ENCODE assay signal across 8 cellular contexts in the genomic region with DNA sequence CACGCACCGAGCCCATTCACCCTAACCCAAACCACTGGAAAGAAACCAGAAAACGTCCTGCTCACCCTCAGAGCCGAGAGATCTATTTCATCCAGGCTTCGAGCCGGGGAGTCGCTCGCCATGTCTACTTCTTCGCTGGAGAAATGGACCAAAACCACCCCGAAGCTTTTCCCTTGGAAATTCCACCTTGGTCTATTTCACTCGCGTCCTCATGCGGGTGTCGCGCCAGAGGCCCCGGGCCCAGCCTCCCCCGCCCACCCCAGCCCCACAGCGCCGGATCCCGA. TPM values are rescaled to one million over a fixed set of nuclear protein-coding genes. Genes with fewer than 3 reads are reported as not detected.
A peak's percentile ranks its signal among the peaks of the same experiment; 100 is the strongest.
DNase-seq lines count a peak whose midpoint lies in the region; ATAC-seq and TF ChIP-seq lines count a peak whose summit lies in the region.

No MANE protein-coding gene starts in this region.

- no peak for TF ChIP-seq POLR2A in body of pancreas (IDR thresholded peaks at IDR 0.05)
- no peak for TF ChIP-seq POLR2A in lower leg skin (IDR thresholded peaks at IDR 0.05)

- peaks cover 42% of the 10 kb centered on the region for H3K4me1 ChIP-seq in CD8-positive, alpha-beta T cell (ENCODE audit: insufficient read depth, low read length)
- H3K4me1 ChIP-seq in HUES48 (ENCODE audit: control insufficient read depth, insufficient read depth, low read length) (peaks cover 40% of the 10 kb centered on the region), body of pancreas (peaks cover 28% of the 10 kb centered on the region)

- POLR2A ChIA-PET in CD8-positive, alpha-beta T cell (lab: Charles Lee): interaction anchor here (0.7 to 1.7 kb wide), 6 partner anchors 13 to 297 kb away, joined by 3 to 9 read pairs (median 3); no protein-coding TSS in a partner anchor

- no peak for ATAC-seq in CD8-positive, alpha-beta T cell
- ATAC-seq in body of pancreas: peak; percentile 1
- ATAC-seq in HG02610 (IDR thresholded peaks at IDR 0.05; ENCODE audit: unreplicated experiment): no peak
- ATAC-seq in HG02798 (IDR thresholded peaks at IDR 0.05; ENCODE audit: poor library complexity, unreplicated experiment): no peak

- no peaks in the 10 kb centered on the region for H3K36me3 ChIP-seq in CD8-positive, alpha-beta T cell (ENCODE audit: insufficient read depth, low read length)
- H3K36me3 ChIP-seq in HUES48 (ENCODE audit: control insufficient read depth, insufficient read depth, low read length) (no peaks in the 10 kb centered on the region), body of pancreas (replicated peaks in 1 of 2; ENCODE audit: insufficient read depth in 1 of 2, low read depth in 2 of 2) (no peaks in the 10 kb centered on the region)

- H3K9ac ChIP-seq in HUES48 (ENCODE audit: low read depth, low read length): no peak overlapping the region

- H3K4me3 ChIP-seq in CD8-positive, alpha-beta T cell (ENCODE audit: low read depth, low read length): peak overlapping the region; percentile 84
- H3K4me3 ChIP-seq in HUES48 (ENCODE audit: low read depth, low read length) (peak overlapping the region; percentile 93), body of pancreas (peak overlapping the region; percentile 80 to 91), lower leg skin (ENCODE audit: low read depth, poor library complexity, severe bottlenecking) (peak overlapping the region; percentile 48)

- 0% methylated on average over 15 to 20 of the region's 20 CpGs for WGBS in body of pancreas, 2 donors
- WGBS in lower leg skin, 2 donors: 0 to 2% methylated on average over 19 to 20 of the region's 20 CpGs

- no peaks in the 10 kb centered on the region for H3K9me3 Mint-ChIP-seq in CD8-positive, alpha-beta T cell
- H3K9me3 Mint-ChIP-seq in type B pancreatic cell: no peaks in the 10 kb centered on the region

- no peaks in the 10 kb centered on the region for H3K9me3 ChIP-seq in CD8-positive, alpha-beta T cell (ENCODE audit: low read length)
- H3K9me3 ChIP-seq in HUES48 (ENCODE audit: control insufficient read depth, insufficient read depth, low read length) (no peaks in the 10 kb centered on the region), body of pancreas (no peaks in the 10 kb centered on the region)

- H3K27me3 ChIP-seq in CD8-positive, alpha-beta T cell (ENCODE audit: insufficient read depth, low read length): no peaks in the 10 kb centered on the region
- H3K27me3 ChIP-seq in HUES48 (ENCODE audit: control insufficient read depth, insufficient read depth, low read length) (peaks cover 37% of the 10 kb centered on the region), body of pancreas (no peaks in the 10 kb centered on the region)

- no peak for TF ChIP-seq CTCF in CD8-positive, alpha-beta T cell (IDR thresholded peaks at IDR 0.05)
- TF ChIP-seq CTCF in body of pancreas (IDR thresholded peaks at IDR 0.05) (no peak), lower leg skin (IDR thresholded peaks at IDR 0.05) (no peak), type B pancreatic cell (conservative IDR thresholded peaks at IDR 0.05) (no peak)

- H3K4me1 Mint-ChIP-seq in CD8-positive, alpha-beta T cell (ENCODE audit: low read depth): peaks cover 51% of the 10 kb centered on the region
- peaks cover 34% of the 10 kb centered on the region for H3K4me1 Mint-ChIP-seq in type B pancreatic cell (ENCODE audit: unreplicated experiment)

- H3K27ac Mint-ChIP-seq in CD8-positive, alpha-beta T cell: peak overlapping the region; percentile 96
- H3K27ac Mint-ChIP-seq in type B pancreatic cell: peak overlapping the region; percentile 44

- intact Hi-C loops in CD8-positive, alpha-beta T cell (cut with DNase I, micrococcal nuclease): loop anchor here (1.0 to 10.0 kb wide), 14 partner anchors 20 to 1693 kb away; a partner anchor contains a TSS
- intact Hi-C loops in body of pancreas (cut with DNase I): loop anchor here (10.0 kb wide), 1 partner anchor 275 kb away; no protein-coding TSS in a partner anchor
- intact Hi-C loops in lower leg skin (cut with DNase I; ENCODE audit: low total_unique reads): no loop called here

- H3K27me3 Mint-ChIP-seq in CD8-positive, alpha-beta T cell (ENCODE audit: low read depth): no peaks in the 10 kb centered on the region
- peaks cover 67% of the 10 kb centered on the region for H3K27me3 Mint-ChIP-seq in type B pancreatic cell

- DNase-seq in CD8-positive, alpha-beta T cell: peak in 1 of 7 experiments; percentile 13
- DNase-seq in body of pancreas (peak in 1 of 4 donors; percentile 12), lower leg skin (ENCODE audit: low spot score in 2 of 2) (no peak), type B pancreatic cell (ENCODE audit: extremely low spot score, unreplicated experiment) (no peak), NAMALWA (ENCODE audit: low spot score) (no peak)

- peaks cover 29% of the 10 kb centered on the region for H3K36me3 Mint-ChIP-seq in CD8-positive, alpha-beta T cell
- H3K36me3 Mint-ChIP-seq in type B pancreatic cell: no peaks in the 10 kb centered on the region

- peak overlapping the region; percentile 53 for H3K27ac ChIP-seq in CD8-positive, alpha-beta T cell (ENCODE audit: low read depth, low read length)
- no peak overlapping the region for H3K27ac ChIP-seq in HUES48 (ENCODE audit: low read depth, low read length)
- peak overlapping the region; percentile 42 to 81 (median 71) for H3K27ac ChIP-seq in body of pancreas

- H3K4me3 Mint-ChIP-seq in CD8-positive, alpha-beta T cell: peak overlapping the region; percentile 96
- peak overlapping the region; percentile 93 for H3K4me3 Mint-ChIP-seq in type B pancreatic cell

- CTCF ChIA-PET in CD8-positive, alpha-beta T cell (lab: Charles Lee): interaction anchor here (0.7 to 2.8 kb wide), 8 partner anchors 24 to 329 kb away, joined by 3 to 10 read pairs (median 4); no protein-coding TSS in a partner anchor

RNA-seq across cellular contexts. Expression of a gene that starts 0.3 kb away (rescaled TPM):
- total RNA-seq in CD8-positive, alpha-beta T cell: 10 to 100 TPM; 60.8 to 65.1 TPM
- total RNA-seq in body of pancreas (1 to 10 TPM; 7.6 to 9.6 TPM), lower leg skin (1 to 10 TPM in 3 of 4 donors, under 1 TPM in 1; 0.72 to 4.7 (median 2.4) TPM), type B pancreatic cell (ENCODE audit: low replicate concordance) (8.1 and 38.1 TPM in 2 replicates)
